25 cellular contexts compared by ENCODE assay signal in genomic region chr17:3903051-3903825, GRCh38. TPM values are rescaled to one million over a fixed set of nuclear protein-coding genes. Genes with fewer than 3 reads are reported as not detected.
DNase-seq lines count a peak whose midpoint lies in the region; ATAC-seq, FAIRE-seq and TF ChIP-seq lines count a peak whose summit lies in the region.
"Had no signal": no experiment of that assay in that cellular context is flagged by ENCODE, and none has a peak within 500 bp of the region (broad histone marks: within the 10 kb centered on the region; RNA-seq: fewer than 3 reads in every experiment).

No MANE protein-coding gene starts in this region.

- H3K27me3 Mint-ChIP-seq in stimulated activated memory B cell treated with anti-CD40 and anti-IgM and Interleukin-4, amounts not matched to agents 10 μg/mL and 1 μg/mL and 100 μg/mL, for 72 hours: peaks cover 9% of the 10 kb centered on the region
- peaks cover 27% of the 10 kb centered on the region for H3K27me3 Mint-ChIP-seq in activated naive CD4-positive, alpha-beta T cell treated with anti-CD3 and anti-CD28 coated beads, Interleukin-2, amount 10 ng/mL, durations not matched to agents 7 days and 5 days
- H3K27me3 Mint-ChIP-seq: CD4-positive, alpha-beta memory T cell had no signal

- no peak for FAIRE-seq in HepG2 (lab: Jason Lieb, UNC)
- FAIRE-seq: HTR-8/SVneo had no signal

- no peaks in the 10 kb centered on the region for H3K79me2 ChIP-seq in HepG2 (ENCODE audit: insufficient read depth, low read length)

- intact Hi-C loops in HepG2 (cut with micrococcal nuclease; ENCODE audit: unreplicated experiment): loop anchor here (10.0 kb wide), 1 partner anchor 168 kb away; no protein-coding TSS in a partner anchor

- H3K4me3 Mint-ChIP-seq in stimulated activated memory B cell treated with anti-CD40 and anti-IgM and Interleukin-4, amounts not matched to agents 10 μg/mL and 1 μg/mL and 100 μg/mL, for 72 hours: no peak overlapping the region
- H3K4me3 Mint-ChIP-seq in activated naive CD4-positive, alpha-beta T cell treated with anti-CD3 and anti-CD28 coated beads, Interleukin-2, amount 10 ng/mL, durations not matched to agents 7 days and 5 days: no peak overlapping the region
- H3K4me3 Mint-ChIP-seq: CD4-positive, alpha-beta memory T cell had no signal

- CTCF ChIA-PET in HepG2 (lab: Yijun Ruan, JAX; ENCODE audit: low intra/inter-chr PET ratio, low total read pairs): no interaction called here
- CTCF ChIA-PET in activated naive CD4-positive, alpha-beta T cell treated with anti-CD3 and anti-CD28 coated beads, Interleukin-2, amount 10 ng/mL, durations not matched to agents 7 days and 5 days (lab: Charles Lee): interaction anchor here (1.6 kb wide), 2 partner anchors 10 to 11 kb away, joined by 5 to 11 read pairs; no protein-coding TSS in a partner anchor

- H3K4me1 Mint-ChIP-seq in stimulated activated memory B cell treated with anti-CD40 and anti-IgM and Interleukin-4, amounts not matched to agents 10 μg/mL and 1 μg/mL and 100 μg/mL, for 72 hours: peaks cover 24% of the 10 kb centered on the region
- H3K4me1 Mint-ChIP-seq in activated naive CD4-positive, alpha-beta T cell treated with anti-CD3 and anti-CD28 coated beads, Interleukin-2, amount 10 ng/mL, durations not matched to agents 7 days and 5 days: no peaks in the 10 kb centered on the region
- H3K4me1 Mint-ChIP-seq: CD4-positive, alpha-beta memory T cell had no signal

- no TSS peak for BruUV-seq in HepG2 (replicated peaks; lab: Mats Ljungman, UMichigan)

- no peak for TF ChIP-seq POLR2A in HepG2 (IDR thresholded peaks at IDR 0.05; ENCODE audit: insufficient read depth in 1 of 2, low read depth in 2 of 2, low read length in 2 of 2)

- H2AFZ ChIP-seq in HepG2 (ENCODE audit: low read length): no peak overlapping the region

- H3K4me1 ChIP-seq in SJCRH30: peaks cover 6% of the 10 kb centered on the region; the same call in 1 of the 2 replicates
- peaks cover 16% of the 10 kb centered on the region for H3K4me1 ChIP-seq in HepG2 (ENCODE audit: insufficient read depth, low read length)
- H3K4me1 ChIP-seq: BE2C had no signal

- peak overlapping the region; percentile 77 for H3K4me2 ChIP-seq in HepG2 (ENCODE audit: low read depth, low read length)
- H3K4me2 ChIP-seq: SK-N-SH had no signal

- in situ Hi-C loops in HepG2 (cut with HindIII; ENCODE audit: extremely low pct_ligation_motif_present, low pct_unique_long_range_greater_than_20kb): loop anchor here (10.0 kb wide), 1 partner anchor 168 kb away; no protein-coding TSS in a partner anchor

- peak overlapping the region; percentile 44; the same call in 1 of the 2 replicates for H3K9ac ChIP-seq in HepG2 (ENCODE audit: insufficient read depth, low read depth, low read length)
- H3K9ac ChIP-seq: SK-N-SH had no signal

- H3K27ac Mint-ChIP-seq in stimulated activated memory B cell treated with anti-CD40 and anti-IgM and Interleukin-4, amounts not matched to agents 10 μg/mL and 1 μg/mL and 100 μg/mL, for 72 hours: peak overlapping the region; percentile 65
- H3K27ac Mint-ChIP-seq in activated naive CD4-positive, alpha-beta T cell treated with anti-CD3 and anti-CD28 coated beads, Interleukin-2, amount 10 ng/mL, durations not matched to agents 7 days and 5 days: no peak overlapping the region
- H3K27ac Mint-ChIP-seq: CD4-positive, alpha-beta memory T cell had no signal

- H3K36me3 ChIP-seq in SJCRH30 (no peaks in the 10 kb centered on the region), HepG2 (replicated peaks in 1 of 2; ENCODE audit: control insufficient read depth in 1 of 2, insufficient read depth in 2 of 2, low read length in 2 of 2) (no peaks in the 10 kb centered on the region)
- H3K36me3 ChIP-seq: BE2C had no signal

- H3K4me3 ChIP-seq in SJCRH30 (0 out of 2 replicates have a peak overlapping the region, but pooled peaks have one; percentile 2), HepG2 (replicated peaks in 1 of 3; ENCODE audit: insufficient read depth in 1 of 3, low read depth in 2 of 3, low read length in 3 of 3) (peak overlapping the region; percentile 38 to 67 (median 40))

- H3K9me3 ChIP-seq in SJCRH30 (replicated peaks) (no peaks in the 10 kb centered on the region), HepG2 (ENCODE audit: low read length) (no peaks in the 10 kb centered on the region)
- H3K9me3 ChIP-seq: BE2C, SK-N-SH had no signal

- TF ChIP-seq CTCF in HepG2 (CRISPR knock-in tag; IDR thresholded peaks at IDR 0.05): no peak

- DNase-seq in NCI-H2171 treated with DMSO at 0.1 percent for 48 hours (lab: John Stamatoyannopoulos, UW) (peak; percentile 19), NCI-H2171 (lab: John Stamatoyannopoulos, UW) (no peak), SJCRH30 (peak; percentile 49 to 57), HepG2 (ENCODE audit: low spot score) (no peak), NCI-H1417 treated with DMSO at 0.1 percent for 48 hours (lab: John Stamatoyannopoulos, UW) (no peak)
- no peak for DNase-seq in activated naive CD4-positive, alpha-beta T cell treated with anti-CD3 and anti-CD28 coated beads, Interleukin-2, amount 10 ng/mL, durations not matched to agents 7 days and 5 days
- DNase-seq: BE2C; CD4-positive, alpha-beta memory T cell; DMS153; GDM1; NCI-H1105; NCI-H1694; NCI-H2081 treated with DMSO at 0.1 percent for 48 hours; NCI-H2227 treated with DMSO at 0.1 percent for 48 hours; NCI-H510A treated with DMSO at 0.1 percent for 48 hours; NCI-H82; SHP77; SK-N-SH had no signal

- TF ChIP-seq RAD21 in HepG2 (CRISPR knock-in tag; IDR thresholded peaks at IDR 0.05): no peak

- no peaks in the 10 kb centered on the region for H4K20me1 ChIP-seq in HepG2 (ENCODE audit: insufficient read depth, low read length)

- no peaks in the 10 kb centered on the region for H3K36me3 Mint-ChIP-seq in stimulated activated memory B cell treated with anti-CD40 and anti-IgM and Interleukin-4, amounts not matched to agents 10 μg/mL and 1 μg/mL and 100 μg/mL, for 72 hours
- H3K36me3 Mint-ChIP-seq in activated naive CD4-positive, alpha-beta T cell treated with anti-CD3 and anti-CD28 coated beads, Interleukin-2, amount 10 ng/mL, durations not matched to agents 7 days and 5 days: no peaks in the 10 kb centered on the region
- H3K36me3 Mint-ChIP-seq: CD4-positive, alpha-beta memory T cell had no signal

- 34% methylated on average over 16 of the region's 25 CpGs for WGBS in HepG2 (ENCODE audit: low lambda C conversion rate)

- TF ChIP-seq EP300 in HepG2 (IDR thresholded peaks at IDR 0.05; ENCODE audit: low read depth in 2 of 2, low read length in 2 of 2) (no peak), HepG2 (CRISPR knock-in tag; IDR thresholded peaks at IDR 0.05; ENCODE audit: borderline replicate concordance) (no peak)

- H3K27ac ChIP-seq in SJCRH30 (no peak overlapping the region), HepG2 (ENCODE audit: extremely low read length, insufficient read depth, low read length) (no peak overlapping the region)
- H3K27ac ChIP-seq: 22Rv1 had no signal

- ATAC-seq in HepG2 (peak; percentile 26), HG03520 (IDR thresholded peaks at IDR 0.05; ENCODE audit: unreplicated experiment) (no peak)
- no peak for ATAC-seq in stimulated activated memory B cell treated with anti-CD40 and anti-IgM and Interleukin-4, amounts not matched to agents 10 μg/mL and 1 μg/mL and 100 μg/mL, for 72 hours

- POLR2A ChIA-PET in HepG2 (lab: Yijun Ruan, JAX): interaction anchor here (0.5 to 3.9 kb wide), 7 partner anchors 9 to 240 kb away, joined by 3 to 47 read pairs (median 5); partner anchors contain the start of genes CAMKK1, CYB5D2, NCBP3 and P2RX1

- H3K9me3 Mint-ChIP-seq in stimulated activated memory B cell treated with anti-CD40 and anti-IgM and Interleukin-4, amounts not matched to agents 10 μg/mL and 1 μg/mL and 100 μg/mL, for 72 hours: no peaks in the 10 kb centered on the region
- H3K9me3 Mint-ChIP-seq in activated naive CD4-positive, alpha-beta T cell treated with anti-CD3 and anti-CD28 coated beads, Interleukin-2, amount 10 ng/mL, durations not matched to agents 7 days and 5 days: no peaks in the 10 kb centered on the region
- H3K9me3 Mint-ChIP-seq: CD4-positive, alpha-beta memory T cell had no signal

- H3K27me3 ChIP-seq in SJCRH30: no peaks in the 10 kb centered on the region
- peaks cover 7 to 29% of the 10 kb centered on the region in 2 experiments for H3K27me3 ChIP-seq in HepG2 (ENCODE audit: control insufficient read depth in 1 of 2, insufficient read depth in 2 of 2, low read length in 2 of 2)
- H3K27me3 ChIP-seq: BE2C had no signal

RNA-seq across cellular contexts. Expression of gene CAMKK1, which starts 10.4 kb away (rescaled TPM):
- 3.4 TPM in 2 replicates for total RNA-seq in SJCRH30 (2014; rRNA removed; shearing (Covaris generic))
- total RNA-seq in HepG2 (2016; rRNA removed; fragmentation: Illumina TruSeq; extraction: Trizol): 0.83 and 1.5 TPM in 2 replicates
- 0.09 and 0.20 TPM in 2 replicates for total RNA-seq in HepG2 (2016; cell fraction: cytosol; rRNA removed; fragmentation: Illumina TruSeq; extraction: Trizol; ENCODE audit: low read depth)
- 0.85 and 1.3 TPM in 2 replicates for total RNA-seq in HepG2 (2016; cell fraction: insoluble cytoplasmic fraction; rRNA removed; fragmentation: Illumina TruSeq; extraction: Trizol)
- 0.62 and 0.65 TPM in 2 replicates for total RNA-seq in HepG2 (2016; cell fraction: membrane; rRNA removed; fragmentation: Illumina TruSeq; extraction: Trizol)
- 1.3 and 1.8 TPM in 2 replicates for total RNA-seq in HepG2 (2016; cell fraction: nucleus; rRNA removed; fragmentation: Illumina TruSeq; extraction: Trizol)
- 1.6 and 2.1 TPM in 2 replicates for polyA plus RNA-seq in HepG2 (2011; rRNA removed)
- 1.1 TPM in 2 replicates for polyA plus RNA-seq in HepG2 (2011; cell fraction: cytosol; rRNA removed)
- polyA plus RNA-seq in HepG2 (2011; cell fraction: nucleus; rRNA removed): 6.4 and 7.0 TPM in 2 replicates
- 1.1 and 1.4 TPM in 2 replicates for polyA plus RNA-seq in HepG2 (2012)
- 0.11 and 0.17 TPM in 2 replicates for polyA plus RNA-seq in HepG2 (2016; cell fraction: cytosol; fragmentation: Illumina TruSeq; extraction: Trizol; ENCODE audit: low read depth)
- polyA plus RNA-seq in HepG2 (2016; cell fraction: insoluble cytoplasmic fraction; fragmentation: Illumina TruSeq; extraction: Trizol; ENCODE audit: low read depth): 0.91 and 0.97 TPM in 2 replicates
- polyA plus RNA-seq in HepG2 (2016; cell fraction: membrane; fragmentation: Illumina TruSeq; extraction: Trizol; ENCODE audit: low read depth): 0.35 and 0.49 TPM in 2 replicates
- 3.4 and 4.1 TPM in 2 replicates for polyA plus RNA-seq in HepG2 (2016; cell fraction: nucleus; fragmentation: Illumina TruSeq; extraction: Trizol; ENCODE audit: insufficient read depth, low read depth)
- 2.5 and 40.0 TPM in 2 replicates for polyA minus RNA-seq in HepG2 (2011; rRNA and poly(A)+ RNA removed; ENCODE audit: low replicate concordance)
- 0.20 and 0.62 TPM in 2 replicates for polyA minus RNA-seq in HepG2 (2011; cell fraction: cytosol; rRNA and poly(A)+ RNA removed)
- polyA minus RNA-seq in HepG2 (2011; cell fraction: nucleus; rRNA and poly(A)+ RNA removed): 1.5 and 2.2 TPM in 2 replicates

RNA-seq across cellular contexts. Expression of gene P2RX1, which starts 13.0 kb away (rescaled TPM):
- total RNA-seq in SJCRH30 (2014; rRNA removed; shearing (Covaris generic)): 0.06 TPM in 1 of 2 replicates, not detected in the other
- total RNA-seq in HepG2 (2016; rRNA removed; fragmentation: Illumina TruSeq; extraction: Trizol): 0.04 TPM in 1 of 2 replicates, not detected in the other
- total RNA-seq in HepG2 (2016; cell fraction: cytosol; rRNA removed; fragmentation: Illumina TruSeq; extraction: Trizol; ENCODE audit: low read depth): not detected in 2 replicates
- total RNA-seq in HepG2 (2016; cell fraction: insoluble cytoplasmic fraction; rRNA removed; fragmentation: Illumina TruSeq; extraction: Trizol): 0.04 TPM in 1 of 2 replicates, not detected in the other
- total RNA-seq in HepG2 (2016; cell fraction: membrane; rRNA removed; fragmentation: Illumina TruSeq; extraction: Trizol): not detected in 2 replicates
- 0.12 TPM in 1 of 2 replicates, not detected in the other for total RNA-seq in HepG2 (2016; cell fraction: nucleus; rRNA removed; fragmentation: Illumina TruSeq; extraction: Trizol)
- polyA plus RNA-seq in HepG2 (2011; rRNA removed): 0.50 and 0.84 TPM in 2 replicates
- polyA plus RNA-seq in HepG2 (2011; cell fraction: cytosol; rRNA removed): 0.12 and 0.33 TPM in 2 replicates
- polyA plus RNA-seq in HepG2 (2011; cell fraction: nucleus; rRNA removed): 2.2 and 2.3 TPM in 2 replicates
- polyA plus RNA-seq in HepG2 (2012): 0.20 and 0.44 TPM in 2 replicates
- not detected in 2 replicates for polyA plus RNA-seq in HepG2 (2016; cell fraction: cytosol; fragmentation: Illumina TruSeq; extraction: Trizol; ENCODE audit: low read depth)
- not detected in 2 replicates for polyA plus RNA-seq in HepG2 (2016; cell fraction: insoluble cytoplasmic fraction; fragmentation: Illumina TruSeq; extraction: Trizol; ENCODE audit: low read depth)
- not detected in 2 replicates for polyA plus RNA-seq in HepG2 (2016; cell fraction: membrane; fragmentation: Illumina TruSeq; extraction: Trizol; ENCODE audit: low read depth)
- polyA plus RNA-seq in HepG2 (2016; cell fraction: nucleus; fragmentation: Illumina TruSeq; extraction: Trizol; ENCODE audit: insufficient read depth, low read depth): 0.15 TPM in 1 of 2 replicates, not detected in the other
- 0.19 and 0.34 TPM in 2 replicates for polyA minus RNA-seq in HepG2 (2011; rRNA and poly(A)+ RNA removed; ENCODE audit: low replicate concordance)
- polyA minus RNA-seq in HepG2 (2011; cell fraction: cytosol; rRNA and poly(A)+ RNA removed): 0.18 TPM in 1 of 2 replicates, not detected in the other
- polyA minus RNA-seq in HepG2 (2011; cell fraction: nucleus; rRNA and poly(A)+ RNA removed): 0.39 and 0.62 TPM in 2 replicates
- total RNA-seq: CD4-positive, alpha-beta memory T cell; Daoy; H4; RPMI7951 had no signal
- polyA plus RNA-seq: CD4-positive, alpha-beta memory T cell; SK-N-SH had no signal

RNA-seq across cellular contexts. Expression of gene NCBP3, which starts 57.2 kb away (rescaled TPM):
- total RNA-seq in SJCRH30 (2014; rRNA removed; shearing (Covaris generic)): 23.3 and 25.4 TPM in 2 replicates
- 20.6 and 24.8 TPM in 2 replicates for total RNA-seq in HepG2 (2016; rRNA removed; fragmentation: Illumina TruSeq; extraction: Trizol)
- 3.9 and 4.8 TPM in 2 replicates for total RNA-seq in HepG2 (2016; cell fraction: cytosol; rRNA removed; fragmentation: Illumina TruSeq; extraction: Trizol; ENCODE audit: low read depth)
- total RNA-seq in HepG2 (2016; cell fraction: insoluble cytoplasmic fraction; rRNA removed; fragmentation: Illumina TruSeq; extraction: Trizol): 21.8 and 23.5 TPM in 2 replicates
- total RNA-seq in HepG2 (2016; cell fraction: membrane; rRNA removed; fragmentation: Illumina TruSeq; extraction: Trizol): 7.8 and 9.5 TPM in 2 replicates
- total RNA-seq in HepG2 (2016; cell fraction: nucleus; rRNA removed; fragmentation: Illumina TruSeq; extraction: Trizol): 30.1 and 35.2 TPM in 2 replicates
- 16.6 and 19.5 TPM in 2 replicates for polyA plus RNA-seq in HepG2 (2011; rRNA removed)
- 4.6 and 5.5 TPM in 2 replicates for polyA plus RNA-seq in HepG2 (2011; cell fraction: cytosol; rRNA removed)
- polyA plus RNA-seq in HepG2 (2011; cell fraction: nucleus; rRNA removed): 27.4 and 36.6 TPM in 2 replicates
- polyA plus RNA-seq in HepG2 (2012): 22.5 and 26.0 TPM in 2 replicates
- 1.2 and 1.9 TPM in 2 replicates for polyA plus RNA-seq in HepG2 (2016; cell fraction: cytosol; fragmentation: Illumina TruSeq; extraction: Trizol; ENCODE audit: low read depth)
- 22.8 and 23.0 TPM in 2 replicates for polyA plus RNA-seq in HepG2 (2016; cell fraction: insoluble cytoplasmic fraction; fragmentation: Illumina TruSeq; extraction: Trizol; ENCODE audit: low read depth)
- 4.1 and 4.3 TPM in 2 replicates for polyA plus RNA-seq in HepG2 (2016; cell fraction: membrane; fragmentation: Illumina TruSeq; extraction: Trizol; ENCODE audit: low read depth)
- polyA plus RNA-seq in HepG2 (2016; cell fraction: nucleus; fragmentation: Illumina TruSeq; extraction: Trizol; ENCODE audit: insufficient read depth, low read depth): 77.0 and 80.1 TPM in 2 replicates
- polyA minus RNA-seq in HepG2 (2011; rRNA and poly(A)+ RNA removed; ENCODE audit: low replicate concordance): 8.7 and 10.7 TPM in 2 replicates
- polyA minus RNA-seq in HepG2 (2011; cell fraction: cytosol; rRNA and poly(A)+ RNA removed): 3.4 and 5.1 TPM in 2 replicates
- 42.4 and 49.2 TPM in 2 replicates for polyA minus RNA-seq in HepG2 (2011; cell fraction: nucleus; rRNA and poly(A)+ RNA removed)

Comparison
In these comparisons a context has a peak if more than half of its experiments do, and no peak if none do; other contexts are left out.
1. DNase-seq: peak in NCI-H2171 treated with DMSO at 0.1 percent for 48 hours (single experiment) and SJCRH30 (2 of 2); none in NCI-H2171 (single experiment), HepG2 (single experiment), activated naive CD4-positive, alpha-beta T cell treated with anti-CD3 and anti-CD28 coated beads, Interleukin-2, amount 10 ng/mL, durations not matched to agents 7 days and 5 days (single experiment) and NCI-H1417 treated with DMSO at 0.1 percent for 48 hours (single experiment).